16 cellular contexts compared by ENCODE assay signal in the genomic region with DNA sequence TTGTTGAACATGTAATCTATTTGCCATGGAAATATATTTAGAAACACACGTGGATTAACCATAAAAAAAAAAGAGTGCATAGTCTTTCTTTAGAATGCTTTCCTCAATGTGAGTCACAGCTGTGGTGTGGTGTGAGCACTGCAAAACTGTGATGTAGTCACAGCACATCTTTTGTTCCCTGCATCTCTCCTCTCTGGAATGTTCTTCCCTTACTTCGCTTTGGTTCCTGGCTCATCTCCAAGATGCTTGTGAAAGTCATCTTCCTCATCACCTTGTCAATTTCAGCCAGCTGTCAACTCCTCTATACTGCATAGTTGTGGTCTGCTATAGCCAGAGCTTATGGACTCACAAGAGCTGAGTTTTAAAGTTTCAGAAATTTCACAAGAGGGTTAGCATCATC.
DNase-seq lines count a peak whose midpoint lies in the region; ATAC-seq and TF ChIP-seq lines count a peak whose summit lies in the region.
"Had no signal": no experiment of that assay in that cellular context is flagged by ENCODE, and none has a peak within 500 bp of the region (broad histone marks: within the 10 kb centered on the region; RNA-seq: fewer than 3 reads in every experiment).

No MANE protein-coding gene starts in this region.

- H3K4ac ChIP-seq in IMR-90 (ENCODE audit: low read depth, low read length): no peak overlapping the region

- TF ChIP-seq RAD21 in IMR-90 (IDR thresholded peaks at IDR 0.05; ENCODE audit: low read length): no peak

- H4K8ac ChIP-seq in IMR-90 (ENCODE audit: low read depth in 2 of 2, low read length in 2 of 2): no peak overlapping the region

- no peak overlapping the region for H2BK20ac ChIP-seq in IMR-90 (ENCODE audit: low read depth, low read length)

- no peaks in the 10 kb centered on the region for H3K4me1 ChIP-seq in IMR-90 (ENCODE audit: control insufficient read depth, insufficient read depth, low read length)

- no peak overlapping the region for H2AK9ac ChIP-seq in IMR-90 (replicated peaks; ENCODE audit: low read depth, low read length, poor library complexity)

- no peak overlapping the region for H3K9ac ChIP-seq in IMR-90 (ENCODE audit: low read depth, low read length)

- H2BK120ac ChIP-seq in IMR-90 (ENCODE audit: low read depth, low read length): no peak overlapping the region

- H3K36me3 ChIP-seq in IMR-90 (ENCODE audit: control insufficient read depth, insufficient read depth, low read length) (no peaks in the 10 kb centered on the region), kidney epithelial cell (ENCODE audit: control insufficient read depth, insufficient read depth, low read length) (no peaks in the 10 kb centered on the region)

- H3K18ac ChIP-seq in IMR-90 (ENCODE audit: low read depth, low read length): no peak overlapping the region

- H3K27ac ChIP-seq in IMR-90 (ENCODE audit: insufficient read depth, low read length): no peak overlapping the region
- H3K27ac ChIP-seq: C4-2B had no signal

- intact Hi-C loops in IMR-90 (cut with micrococcal nuclease): no loop called here

- no peak overlapping the region for H3K23ac ChIP-seq in IMR-90 (ENCODE audit: low read depth, low read length)

- ATAC-seq in IMR-90 (ENCODE audit: low read depth) (peak; percentile 42; the same call in 1 of the 2 replicates), HG03045 (IDR thresholded peaks at IDR 0.05; ENCODE audit: unreplicated experiment) (no peak), HG03457 (IDR thresholded peaks at IDR 0.05; ENCODE audit: unreplicated experiment) (no peak), esophagus mucosa (no peak)
- ATAC-seq: activated naive CD8-positive, alpha-beta T cell treated with anti-CD3 and anti-CD28 coated beads, Interleukin-2, amount 50 U/mL, for 24 hours; Right ventricle myocardium inferior; stimulated activated naive B cell treated with anti-CD40 and anti-IgM and Interleukin-4, amounts not matched to agents 10 μg/mL and 1 μg/mL and 100 μg/mL, for 72 hours had no signal

- H2AK5ac ChIP-seq in IMR-90 (ENCODE audit: low read depth, low read length): no peak overlapping the region

- no peak overlapping the region for H2AFZ ChIP-seq in IMR-90 (replicated peaks; ENCODE audit: low read length, poor library complexity)

- in situ Hi-C loops in IMR-90 (cut with MboI; ENCODE audit: low sequenced_read_pairs): no loop called here

- no peaks in the 10 kb centered on the region for H3K9me3 ChIP-seq in IMR-90 (ENCODE audit: control insufficient read depth, insufficient read depth, low read length)

- no peaks in the 10 kb centered on the region for H3K9me1 ChIP-seq in IMR-90 (ENCODE audit: insufficient read depth, low read length)

- no peak overlapping the region for H4K5ac ChIP-seq in IMR-90 (ENCODE audit: low read depth, low read length)

- TF ChIP-seq CTCF in IMR-90 (conservative IDR thresholded peaks at IDR 0.05; ENCODE audit: low read depth, low read length) (no peak), kidney epithelial cell (IDR thresholded peaks at IDR 0.05; ENCODE audit: insufficient read depth, low read length, poor library complexity, severe bottlenecking) (no peak)

- no peaks in the 10 kb centered on the region for H4K20me1 ChIP-seq in IMR-90 (ENCODE audit: insufficient read depth, low read length)

- H3K14ac ChIP-seq in IMR-90 (replicated peaks; ENCODE audit: low read depth, low read length): no peak overlapping the region

- CTCF ChIA-PET in IMR-90 (lab: Yijun Ruan, JAX): interaction anchor here (0.6 kb wide), 1 partner anchor 33 kb away, joined by 6 read pairs; no protein-coding TSS in a partner anchor

- dilution Hi-C loops in IMR-90 (cut with HindIII; ENCODE audit: low sequenced_read_pairs, unreplicated experiment): no loop called here

- no TSS peak for BruUV-seq in IMR-90 (replicated peaks; lab: Mats Ljungman, UMichigan)

- no CpG with 5 or more reads among the region's 2 CpGs for WGBS in IMR-90 (ENCODE audit: extremely low coverage in 2 of 2, insufficient read length in 1 of 2), 2 experiments

- no peak overlapping the region for H3K4me3 ChIP-seq in IMR-90 (ENCODE audit: insufficient read depth, low read depth, low read length)
- no peak overlapping the region for H3K4me3 ChIP-seq in kidney epithelial cell (ENCODE audit: low read depth, low read length)

- H4K91ac ChIP-seq in IMR-90 (ENCODE audit: insufficient read depth, low read depth, low read length): no peak overlapping the region

- no peak for TF ChIP-seq POLR2A in IMR-90 (IDR thresholded peaks at IDR 0.05; ENCODE audit: low read depth, low read length)

- H3K4me2 ChIP-seq in IMR-90 (ENCODE audit: low read depth, low read length): no peak overlapping the region

- H3K27me3 ChIP-seq in IMR-90 (ENCODE audit: control insufficient read depth, insufficient read depth, low read length): peaks cover 1% of the 10 kb centered on the region; the same call in 1 of the 2 replicates
- no peaks in the 10 kb centered on the region for H3K27me3 ChIP-seq in kidney epithelial cell (ENCODE audit: control insufficient read depth, insufficient read depth, low read length)

- H3K56ac ChIP-seq in IMR-90 (ENCODE audit: extremely low read depth, insufficient read depth, low read length): no peak overlapping the region

- POLR2A ChIA-PET in IMR-90 (lab: Charles Lee; ENCODE audit: unreplicated experiment): no interaction called here

- no peak overlapping the region for H2BK15ac ChIP-seq in IMR-90 (ENCODE audit: low read depth, low read length)

- H2BK5ac ChIP-seq in IMR-90 (ENCODE audit: low read depth, low read length, poor library complexity, severe bottlenecking): no peak overlapping the region

- DNase-seq in AG20443 (ENCODE audit: low spot score): peak; percentile 53
- peak; percentile 59 for DNase-seq in IMR-90
- peak; percentile 91 for DNase-seq in astrocyte of the hippocampus (ENCODE audit: low read depth, low spot score)
- DNase-seq in kidney epithelial cell (ENCODE audit: low read depth): peak; percentile 50
- no peak for DNase-seq in NCI-H1930 (lab: John Stamatoyannopoulos, UW)
- DNase-seq: activated naive CD8-positive, alpha-beta T cell treated with anti-CD3 and anti-CD28 coated beads, Interleukin-2, amount 50 U/mL, for 24 hours; GF-D8; midbrain; NCI-H446; posterior cingulate gyrus; stimulated activated naive B cell treated with anti-CD40 and anti-IgM and Interleukin-4, amounts not matched to agents 10 μg/mL and 1 μg/mL and 100 μg/mL, for 72 hours had no signal

- no peaks in the 10 kb centered on the region for H3K79me1 ChIP-seq in IMR-90 (ENCODE audit: low read depth in 1 of 2, low read length in 2 of 2)

TF ChIP-seq in IMR-90, 13 proteins besides CTCF, POLR2A, EP300 and RAD21:
- TF ChIP-seq, protein P1, sequence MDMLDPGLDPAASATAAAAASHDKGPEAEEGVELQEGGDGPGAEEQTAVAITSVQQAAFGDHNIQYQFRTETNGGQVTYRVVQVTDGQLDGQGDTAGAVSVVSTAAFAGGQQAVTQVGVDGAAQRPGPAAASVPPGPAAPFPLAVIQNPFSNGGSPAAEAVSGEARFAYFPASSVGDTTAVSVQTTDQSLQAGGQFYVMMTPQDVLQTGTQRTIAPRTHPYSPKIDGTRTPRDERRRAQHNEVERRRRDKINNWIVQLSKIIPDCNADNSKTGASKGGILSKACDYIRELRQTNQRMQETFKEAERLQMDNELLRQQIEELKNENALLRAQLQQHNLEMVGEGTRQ (IDR thresholded peaks at IDR 0.05; ENCODE audit: low read depth, low read length): no peak
- TF ChIP-seq NFE2L2 (IDR thresholded peaks at IDR 0.05; ENCODE audit: low read depth, low read length): no peak
- TF ChIP-seq BHLHE40 (IDR thresholded peaks at IDR 0.05; ENCODE audit: low read depth, low read length): no peak
- TF ChIP-seq, protein P2, sequence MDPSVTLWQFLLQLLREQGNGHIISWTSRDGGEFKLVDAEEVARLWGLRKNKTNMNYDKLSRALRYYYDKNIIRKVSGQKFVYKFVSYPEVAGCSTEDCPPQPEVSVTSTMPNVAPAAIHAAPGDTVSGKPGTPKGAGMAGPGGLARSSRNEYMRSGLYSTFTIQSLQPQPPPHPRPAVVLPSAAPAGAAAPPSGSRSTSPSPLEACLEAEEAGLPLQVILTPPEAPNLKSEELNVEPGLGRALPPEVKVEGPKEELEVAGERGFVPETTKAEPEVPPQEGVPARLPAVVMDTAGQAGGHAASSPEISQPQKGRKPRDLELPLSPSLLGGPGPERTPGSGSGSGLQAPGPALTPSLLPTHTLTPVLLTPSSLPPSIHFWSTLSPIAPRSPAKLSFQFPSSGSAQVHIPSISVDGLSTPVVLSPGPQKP (IDR thresholded peaks at IDR 0.05; ENCODE audit: borderline replicate concordance, low read depth, low read length): no peak
- TF ChIP-seq SMC3 (IDR thresholded peaks at IDR 0.05; ENCODE audit: low read depth, low read length): no peak
- TF ChIP-seq FOS (IDR thresholded peaks at IDR 0.05; ENCODE audit: low read depth, low read length): no peak
- no peak for TF ChIP-seq MAFK (IDR thresholded peaks at IDR 0.05; ENCODE audit: low read depth, low read length)
- TF ChIP-seq CHD1 (IDR thresholded peaks at IDR 0.05; ENCODE audit: low read depth, low read length): no peak
- no peak for TF ChIP-seq CEBPB (IDR thresholded peaks at IDR 0.05; ENCODE audit: low read depth, low read length)
- TF ChIP-seq RFX5 (IDR thresholded peaks at IDR 0.05; ENCODE audit: low read depth, low read length): no peak
- no peak for TF ChIP-seq MAZ (IDR thresholded peaks at IDR 0.05; ENCODE audit: borderline replicate concordance, low read depth, low read length)
- TF ChIP-seq RCOR1 (IDR thresholded peaks at IDR 0.05; ENCODE audit: insufficient replicate concordance, low read length): no peak
- TF ChIP-seq MXI1 (IDR thresholded peaks at IDR 0.05; ENCODE audit: borderline replicate concordance, low read depth, low read length): no peak

Comparison
In these comparisons a context has a peak if more than half of its experiments do, and no peak if none do; other contexts are left out.
1. DNase-seq: peak in AG20443 (single experiment), IMR-90 (single experiment), astrocyte of the hippocampus (single experiment) and kidney epithelial cell (single experiment); none in NCI-H1930 (0 of 2).